In the genomic region with DNA sequence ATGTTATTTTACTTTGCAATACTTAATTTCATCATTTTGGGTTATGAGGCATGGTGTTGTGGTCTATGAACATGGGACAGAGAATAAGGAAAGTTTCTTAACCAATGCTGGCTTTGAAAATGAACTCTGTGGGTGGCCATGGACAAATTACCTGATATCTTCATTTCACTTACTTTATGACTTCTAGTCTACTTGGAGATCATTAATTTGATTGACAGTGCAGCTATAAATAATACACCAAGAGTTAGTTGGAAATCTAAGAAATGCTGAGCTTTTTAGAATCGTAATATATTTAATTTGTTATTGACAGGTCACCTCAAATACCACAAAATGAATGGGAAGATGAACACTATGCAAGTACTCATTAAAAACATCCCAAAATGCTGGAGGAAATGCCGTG, we compare ENCODE assay signal across 8 cellular contexts.
"Had no signal": no experiment of that assay in that cellular context is flagged by ENCODE, and none has a peak within 500 bp of the region (broad histone marks: within the 10 kb centered on the region; RNA-seq: fewer than 3 reads in every experiment).

No MANE protein-coding gene starts in this region.

- H3K4me1 Mint-ChIP-seq: GM23338, H9 had no signal

- H3K4me3 Mint-ChIP-seq: GM23338, H9, HFFc6 had no signal

- H3K4me3 ChIP-seq: GM23248, GM23338, HAP-1 had no signal

- H3K4me1 ChIP-seq: HAP-1 had no signal

- DNase-seq: GM23248, GOT3, H7, H9, HCEC 1CT, HFFc6 had no signal

- H3K27ac Mint-ChIP-seq: GM23338, H9, HFFc6 had no signal

- H3K27ac ChIP-seq: GM23248 had no signal

- H3K9me3 Mint-ChIP-seq: GM23338, H9 had no signal

- H3K9me3 ChIP-seq: HAP-1 had no signal

- H3K36me3 ChIP-seq: HAP-1 had no signal
